Comparison of ENCODE assay signal across 10 cellular contexts in genomic region chr17:18978050-18978449, GRCh38. TPM values are rescaled to one million over a fixed set of nuclear protein-coding genes. Genes with fewer than 3 reads are reported as not detected.
"Had no signal": no experiment of that assay in that cellular context is flagged by ENCODE, and none has a peak within 500 bp of the region (broad histone marks: within the 10 kb centered on the region; RNA-seq: fewer than 3 reads in every experiment).

No MANE protein-coding gene starts in this region.

- H3K4me1 Mint-ChIP-seq: IgD-negative memory B cell had no signal

- H3K4me3 ChIP-seq: GM23248, HAP-1 had no signal

- H3K27ac Mint-ChIP-seq: HFFc6, IgD-negative memory B cell had no signal

- ATAC-seq: HCT116 had no signal

- H3K9ac ChIP-seq: GM23248 had no signal

- H3K27ac ChIP-seq: GM23248, HL-60 had no signal

- H3K9me3 Mint-ChIP-seq: HFFc6, IgD-negative memory B cell had no signal

- H3K27me3 Mint-ChIP-seq: IgD-negative memory B cell had no signal

- H3K4me1 ChIP-seq: HAP-1 had no signal

- H3K36me3 ChIP-seq: HAP-1 had no signal

- DNase-seq: GM23248, GOT3, H7, HFFc6 had no signal

- H3K4me3 Mint-ChIP-seq: HFFc6, IgD-negative memory B cell had no signal

- H2AFZ ChIP-seq: GM23248 had no signal

- H3K9me3 ChIP-seq: HAP-1 had no signal

RNA-seq across cellular contexts. Expression of gene SLC5A10, which starts 26.1 kb away (rescaled TPM):
- total RNA-seq: GM23248, H4, H7, HFFc6, HT1080 had no signal
